In the genomic region with DNA sequence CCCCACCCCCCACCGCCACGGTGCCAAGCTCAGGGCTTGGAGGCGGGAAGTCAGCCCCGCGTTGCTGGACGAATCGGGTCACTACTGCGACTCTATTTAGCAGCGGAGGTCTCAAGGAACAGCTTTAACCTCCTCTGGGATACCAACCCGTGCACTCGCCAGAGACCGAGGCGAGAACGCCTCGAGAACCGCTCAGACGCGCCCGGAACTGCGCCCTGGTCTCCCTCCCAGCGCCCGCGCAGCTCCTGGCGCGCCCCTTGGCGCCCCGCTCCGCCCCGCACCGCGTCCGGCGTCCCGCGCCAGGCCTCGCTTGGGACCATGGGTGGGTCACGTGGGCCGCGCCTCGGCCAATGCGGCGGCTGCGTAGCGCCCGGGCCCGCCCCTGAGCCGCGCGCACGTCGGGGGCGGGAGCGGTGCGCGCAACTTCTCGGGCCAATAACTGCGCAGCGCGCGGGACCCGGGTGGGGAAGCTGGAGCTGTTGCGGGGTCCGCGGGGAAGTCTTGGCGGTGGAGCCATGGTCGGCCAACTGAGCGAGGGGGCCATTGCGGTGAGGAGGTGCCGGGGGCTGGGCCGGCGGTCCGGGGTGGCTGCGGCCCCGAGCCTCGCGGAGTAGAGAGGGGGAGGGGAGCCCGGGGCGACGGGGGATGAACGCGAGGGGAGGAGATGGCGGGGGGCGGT, we compare ENCODE assay signal across 8 cellular contexts. TPM values are rescaled to one million over a fixed set of nuclear protein-coding genes. Genes with fewer than 3 reads are reported as not detected.
DNase-seq lines count a peak whose midpoint lies in the region; ATAC-seq and TF ChIP-seq lines count a peak whose summit lies in the region.

Gene RPA1, plus strand, starts transcription at position 427 of the 679 bp plus-strand sequence. Its CDS starts 89 bp downstream, at position 516.
A gene with protein sequence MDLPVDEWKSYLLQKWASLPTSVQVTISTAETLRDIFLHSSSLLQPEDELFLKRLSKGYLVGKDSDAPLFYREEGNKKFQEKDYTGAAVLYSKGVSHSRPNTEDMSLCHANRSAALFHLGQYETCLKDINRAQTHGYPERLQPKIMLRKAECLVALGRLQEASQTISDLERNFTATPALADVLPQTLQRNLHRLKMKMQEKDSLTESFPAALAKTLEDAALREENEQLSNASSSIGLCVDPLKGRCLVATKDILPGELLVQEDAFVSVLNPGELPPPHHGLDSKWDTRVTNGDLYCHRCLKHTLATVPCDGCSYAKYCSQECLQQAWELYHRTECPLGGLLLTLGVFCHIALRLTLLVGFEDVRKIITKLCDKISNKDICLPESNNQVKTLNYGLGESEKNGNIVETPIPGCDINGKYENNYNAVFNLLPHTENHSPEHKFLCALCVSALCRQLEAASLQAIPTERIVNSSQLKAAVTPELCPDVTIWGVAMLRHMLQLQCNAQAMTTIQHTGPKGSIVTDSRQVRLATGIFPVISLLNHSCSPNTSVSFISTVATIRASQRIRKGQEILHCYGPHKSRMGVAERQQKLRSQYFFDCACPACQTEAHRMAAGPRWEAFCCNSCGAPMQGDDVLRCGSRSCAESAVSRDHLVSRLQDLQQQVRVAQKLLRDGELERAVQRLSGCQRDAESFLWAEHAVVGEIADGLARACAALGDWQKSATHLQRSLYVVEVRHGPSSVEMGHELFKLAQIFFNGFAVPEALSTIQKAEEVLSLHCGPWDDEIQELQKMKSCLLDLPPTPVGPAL (minus strand): TSS at position 324 of the 679 bp plus-strand sequence. CDS start 1,908 bp downstream, outside the sequence.

- peaks cover 70% of the 10 kb centered on the region for H3K4me1 Mint-ChIP-seq in activated CD4-positive, alpha-beta T cell treated with anti-CD3 and anti-CD28 coated beads, Interleukin-2, amount 10 ng/mL, durations not matched to agents 7 days and 5 days

- CTCF ChIA-PET in activated CD4-positive, alpha-beta T cell treated with anti-CD3 and anti-CD28 coated beads, Interleukin-2, amount 10 ng/mL, durations not matched to agents 7 days and 5 days (lab: Charles Lee) = interaction anchor here (0.6 to 1.4 kb wide), 2 partner anchors 10 to 131 kb away, joined by 3 to 4 read pairs; no protein-coding TSS in a partner anchor

- peaks cover 0 to 41% of the 10 kb centered on the region in 2 donors for H3K4me1 ChIP-seq in left lung

- intact Hi-C loops in left lung (cut with DNase I) = no loop called here

- ATAC-seq in GM19035 (IDR thresholded peaks at IDR 0.05; ENCODE audit: unreplicated experiment) = peak; percentile 83
- ATAC-seq in HG03280 (IDR thresholded peaks at IDR 0.05; ENCODE audit: unreplicated experiment) = peak; percentile 87
- peak; percentile 100 for ATAC-seq in left lung

- H3K4me3 ChIP-seq in left lung = peak within 1 kb of the TSS; percentile 71 to 93

- peak; percentile 93 for DNase-seq in Ammon's horn (ENCODE audit: low spot score)
- peak; percentile 10 for DNase-seq in NCI-H524 treated with DMSO at 0.1 percent for 48 hours (lab: John Stamatoyannopoulos, UW)
- DNase-seq in activated CD4-positive, alpha-beta T cell treated with anti-CD3 and anti-CD28 coated beads, Interleukin-2, amount 10 ng/mL, durations not matched to agents 7 days and 5 days = peak; percentile 90
- DNase-seq in dedifferentiated amniotic fluid mesenchymal stem cell (ENCODE audit: extremely low spot score) = peak; percentile 79
- DNase-seq in left lung = peak; percentile 87 to 97
- DNase-seq in stimulated activated CD4-positive, alpha-beta T cell treated with anti-CD3 and anti-CD28 coated beads, Interleukin-2, amount 100 ng/mL, for 24 hours = peak; percentile 89 to 91

- POLR2A ChIA-PET in activated CD4-positive, alpha-beta T cell treated with anti-CD3 and anti-CD28 coated beads, Interleukin-2, amount 10 ng/mL, durations not matched to agents 7 days and 5 days (lab: Charles Lee) = interaction anchor here (0.7 to 0.9 kb wide), 2 partner anchors 16 to 113 kb away, joined by 3 to 5 read pairs; no protein-coding TSS in a partner anchor

- H3K4me3 Mint-ChIP-seq in activated CD4-positive, alpha-beta T cell treated with anti-CD3 and anti-CD28 coated beads, Interleukin-2, amount 10 ng/mL, durations not matched to agents 7 days and 5 days = peak within 1 kb of the TSS; percentile 97

- H3K27me3 ChIP-seq in left lung = no peaks in the 10 kb centered on the region

- H3K36me3 ChIP-seq in left lung = peaks cover 0 to 27% of the 10 kb centered on the region in 2 donors

- H3K27ac Mint-ChIP-seq in activated CD4-positive, alpha-beta T cell treated with anti-CD3 and anti-CD28 coated beads, Interleukin-2, amount 10 ng/mL, durations not matched to agents 7 days and 5 days = peak within 1 kb of the TSS; percentile 93

- peaks cover 2% of the 10 kb centered on the region for H3K9me3 Mint-ChIP-seq in activated CD4-positive, alpha-beta T cell treated with anti-CD3 and anti-CD28 coated beads, Interleukin-2, amount 10 ng/mL, durations not matched to agents 7 days and 5 days

- TF ChIP-seq CTCF in left lung (IDR thresholded peaks at IDR 0.05) = no peak

- no peaks in the 10 kb centered on the region for H3K9me3 ChIP-seq in left lung

- peak within 1 kb of the TSS; percentile 60 to 76 for H3K27ac ChIP-seq in left lung

- no peaks in the 10 kb centered on the region for H3K27me3 Mint-ChIP-seq in activated CD4-positive, alpha-beta T cell treated with anti-CD3 and anti-CD28 coated beads, Interleukin-2, amount 10 ng/mL, durations not matched to agents 7 days and 5 days

- peaks cover 47% of the 10 kb centered on the region for H3K36me3 Mint-ChIP-seq in activated CD4-positive, alpha-beta T cell treated with anti-CD3 and anti-CD28 coated beads, Interleukin-2, amount 10 ng/mL, durations not matched to agents 7 days and 5 days (ENCODE audit: low read depth)

RNA-seq across cellular contexts. Expression of gene RPA1, which starts in this region (rescaled TPM):
- 100 to 1,000 TPM; 288 to 292 TPM for total RNA-seq in activated CD4-positive, alpha-beta T cell treated with anti-CD3 and anti-CD28 coated beads, Interleukin-2, amount 10 ng/mL, durations not matched to agents 7 days and 5 days
- total RNA-seq in left lung = 10 to 100 TPM; 73.4 to 80.2 TPM

RNA-seq across cellular contexts. Expression of the second gene that starts in this region (rescaled TPM):
- 10 to 100 TPM; 37.3 to 38.1 TPM for total RNA-seq in activated CD4-positive, alpha-beta T cell treated with anti-CD3 and anti-CD28 coated beads, Interleukin-2, amount 10 ng/mL, durations not matched to agents 7 days and 5 days
- 10 to 100 TPM; 13.3 to 16.6 TPM for total RNA-seq in left lung

Comparison
In these comparisons a context has a peak if more than half of its experiments do, and no peak if none do; other contexts are left out.
1. Peak in every context shown above with its lines: DNase-seq, ATAC-seq, H3K4me3 ChIP-seq and H3K27ac ChIP-seq.
2. DNase-seq: peak in every context shown above with its lines; median percentile 93 in Ammon's horn; 92 in left lung; 90 in activated CD4-positive, alpha-beta T cell treated with anti-CD3 and anti-CD28 coated beads, Interleukin-2, amount 10 ng/mL, durations not matched to agents 7 days and 5 days; 90 in stimulated activated CD4-positive, alpha-beta T cell treated with anti-CD3 and anti-CD28 coated beads, Interleukin-2, amount 100 ng/mL, for 24 hours; 79 in dedifferentiated amniotic fluid mesenchymal stem cell; 10 in NCI-H524 treated with DMSO at 0.1 percent for 48 hours.